Comparison of ENCODE assay signal across 10 cellular contexts in the genomic region with DNA sequence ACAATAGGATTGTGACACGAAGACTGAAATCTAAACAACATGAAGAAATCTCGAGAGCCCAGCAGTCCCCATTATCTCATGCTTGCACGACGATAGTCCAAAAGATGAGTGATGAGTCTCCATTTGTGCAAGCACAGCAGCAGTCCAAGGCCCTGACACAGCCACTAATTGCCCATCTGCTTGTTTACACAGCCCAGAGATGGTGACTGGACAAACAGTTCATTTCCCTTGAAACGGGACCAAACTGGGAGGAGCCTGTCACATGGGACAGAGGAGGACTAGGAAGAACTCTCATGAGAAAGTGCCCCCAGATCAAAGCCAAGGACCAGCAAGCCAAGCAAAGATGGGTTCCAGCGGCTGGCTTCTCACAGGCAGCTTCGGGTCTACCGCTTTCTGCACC.
DNase-seq lines count a peak whose midpoint lies in the region; ATAC-seq, FAIRE-seq and TF ChIP-seq lines count a peak whose summit lies in the region.
"Had no signal": no experiment of that assay in that cellular context is flagged by ENCODE, and none has a peak within 500 bp of the region (broad histone marks: within the 10 kb centered on the region; RNA-seq: fewer than 3 reads in every experiment).

No MANE protein-coding gene starts in this region.

- ATAC-seq in GM19351 (IDR thresholded peaks at IDR 0.05; ENCODE audit: unreplicated experiment) (no peak), HG03520 (IDR thresholded peaks at IDR 0.05; ENCODE audit: unreplicated experiment) (no peak)

- H3K27ac ChIP-seq in VCaP = peak overlapping the region; percentile 68
- H3K27ac ChIP-seq: BLaER1 had no signal

- DNase-seq in NCI-H524 (lab: John Stamatoyannopoulos, UW) = peak; percentile 14 to 39
- no peak for DNase-seq in NCI-H524 treated with DMSO at 0.1 percent for 48 hours (lab: John Stamatoyannopoulos, UW)
- DNase-seq in mesenteric fat pad (ENCODE audit: low spot score) = no peak
- no peak for DNase-seq in iPS-NIHi11 (ENCODE audit: low spot score)
- DNase-seq: activated CD4-positive, alpha-beta memory T cell treated with anti-CD3 and anti-CD28 coated beads, Interleukin-2, amount 10 ng/mL, durations not matched to agents 7 days and 5 days had no signal

- no peak for TF ChIP-seq CTCF in VCaP (conservative IDR thresholded peaks at IDR 0.05)

- peak; percentile 97 for FAIRE-seq in islet of Langerhans (lab: Jason Lieb, UNC)

Comparison
In these comparisons a context has a peak if more than half of its experiments do, and no peak if none do; other contexts are left out.
1. DNase-seq: peak in NCI-H524 (2 of 2); none in NCI-H524 treated with DMSO at 0.1 percent for 48 hours (single experiment), mesenteric fat pad (single experiment) and iPS-NIHi11 (single experiment).